ENCODE assay signal across 1 cellular context in the genomic region with DNA sequence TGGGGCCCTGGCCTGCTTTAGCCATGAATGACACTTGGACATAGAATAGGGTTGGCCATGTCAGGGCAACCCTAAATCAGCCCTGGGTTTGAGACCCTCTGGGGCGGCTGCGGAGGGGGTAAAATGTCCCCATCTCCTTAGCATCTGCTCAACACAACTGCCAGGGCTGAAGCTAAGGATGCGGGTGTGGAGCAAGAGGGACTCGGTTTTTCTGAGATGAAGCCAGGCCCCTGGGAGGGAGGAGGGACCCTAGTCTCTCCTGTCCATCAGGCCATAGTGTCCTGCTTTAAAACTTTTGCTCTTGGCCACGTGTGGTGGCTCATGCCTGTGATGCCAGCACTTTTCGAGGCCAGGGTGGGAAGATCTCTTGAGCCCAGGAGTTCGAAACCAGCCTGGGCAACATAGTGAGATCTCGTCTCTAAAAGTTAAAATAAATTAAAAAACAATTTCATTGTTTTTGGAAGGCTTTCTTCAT.
TF ChIP-seq lines count a peak whose summit lies in the region.

No MANE protein-coding gene starts in this region.

TF ChIP-seq in HepG2, 621 proteins besides CTCF, POLR2A, EP300 and RAD21:
- TF ChIP-seq ZNF547 (CRISPR knock-in tag; IDR thresholded peaks at IDR 0.05) (no peak), EZH2 (conservative IDR thresholded peaks at IDR 0.05; ENCODE audit: low read depth, low read length) (no peak), RBM39 (IDR thresholded peaks at IDR 0.05; ENCODE audit: low read depth, low read length, poor library complexity, severe bottlenecking) (no peak), CREB1 (IDR thresholded peaks at IDR 0.05) (no peak), CREB1 (CRISPR knock-in tag; IDR thresholded peaks at IDR 0.05) (no peak), RBAK (CRISPR knock-in tag; IDR thresholded peaks at IDR 0.05) (no peak)
- TF ChIP-seq, protein P1, sequence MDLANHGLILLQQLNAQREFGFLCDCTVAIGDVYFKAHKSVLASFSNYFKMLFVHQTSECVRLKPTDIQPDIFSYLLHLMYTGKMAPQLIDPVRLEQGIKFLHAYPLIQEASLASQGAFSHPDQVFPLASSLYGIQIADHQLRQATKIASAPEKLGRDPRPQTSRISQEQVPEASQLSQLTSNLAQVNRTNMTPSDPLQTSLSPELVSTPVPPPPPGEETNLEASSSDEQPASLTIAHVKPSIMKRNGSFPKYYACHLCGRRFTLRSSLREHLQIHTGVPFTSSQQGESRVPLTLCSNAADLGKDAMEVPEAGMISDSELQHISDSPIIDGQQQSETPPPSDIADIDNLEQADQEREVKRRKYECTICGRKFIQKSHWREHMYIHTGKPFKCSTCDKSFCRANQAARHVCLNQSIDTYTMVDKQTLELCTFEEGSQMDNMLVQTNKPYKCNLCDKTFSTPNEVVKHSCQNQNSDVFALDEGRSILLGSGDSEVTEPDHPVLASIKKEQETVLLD (CRISPR knock-in tag; IDR thresholded peaks at IDR 0.05; ENCODE audit: low read depth): no peak
- TF ChIP-seq, protein P2, sequence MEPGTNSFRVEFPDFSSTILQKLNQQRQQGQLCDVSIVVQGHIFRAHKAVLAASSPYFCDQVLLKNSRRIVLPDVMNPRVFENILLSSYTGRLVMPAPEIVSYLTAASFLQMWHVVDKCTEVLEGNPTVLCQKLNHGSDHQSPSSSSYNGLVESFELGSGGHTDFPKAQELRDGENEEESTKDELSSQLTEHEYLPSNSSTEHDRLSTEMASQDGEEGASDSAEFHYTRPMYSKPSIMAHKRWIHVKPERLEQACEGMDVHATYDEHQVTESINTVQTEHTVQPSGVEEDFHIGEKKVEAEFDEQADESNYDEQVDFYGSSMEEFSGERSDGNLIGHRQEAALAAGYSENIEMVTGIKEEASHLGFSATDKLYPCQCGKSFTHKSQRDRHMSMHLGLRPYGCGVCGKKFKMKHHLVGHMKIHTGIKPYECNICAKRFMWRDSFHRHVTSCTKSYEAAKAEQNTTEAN (CRISPR knock-in tag; conservative IDR thresholded peaks at IDR 0.05): no peak
